In genomic region chr6:9405369-9405768, GRCh38 we compare ENCODE assay signal across 17 cellular contexts.
A peak's percentile ranks its signal among the peaks of the same experiment; 100 is the strongest.
DNase-seq lines count a peak whose midpoint lies in the region; ATAC-seq and TF ChIP-seq lines count a peak whose summit lies in the region.
"Had no signal": no experiment of that assay in that cellular context is flagged by ENCODE, and none has a peak within 500 bp of the region (broad histone marks: within the 10 kb centered on the region; RNA-seq: fewer than 3 reads in every experiment).

No MANE protein-coding gene starts in this region.

- H3K27me3 Mint-ChIP-seq in stimulated activated naive B cell treated with anti-CD40 and anti-IgM and Interleukin-4, amounts not matched to agents 10 μg/mL and 1 μg/mL and 100 μg/mL, for 72 hours = no peaks in the 10 kb centered on the region

- no peak overlapping the region for H2AFZ ChIP-seq in hepatocyte

- H3K4me1 Mint-ChIP-seq in stimulated activated naive B cell treated with anti-CD40 and anti-IgM and Interleukin-4, amounts not matched to agents 10 μg/mL and 1 μg/mL and 100 μg/mL, for 72 hours = no peaks in the 10 kb centered on the region

- DNase-seq in AG08396 (ENCODE audit: low spot score) (peak; percentile 64), HT1080 (ENCODE audit: low read depth) (peak; percentile 78), amniotic epithelial cell (ENCODE audit: low read depth) (peak; percentile 63), hepatocyte (ENCODE audit: low spot score) (peak; percentile 22), DMS153 (lab: John Stamatoyannopoulos, UW) (no peak), BE2C (no peak), NCI-H524 (lab: John Stamatoyannopoulos, UW) (no peak)
- no peak for DNase-seq in stimulated activated naive B cell treated with anti-CD40 and anti-IgM and Interleukin-4, amounts not matched to agents 10 μg/mL and 1 μg/mL and 100 μg/mL, for 72 hours
- DNase-seq: activated CD4-positive, alpha-beta T cell treated with anti-CD3 and anti-CD28 coated beads, Interleukin-2, amount 50 U/mL, for 48 hours; CD4-positive, CD25-positive, alpha-beta regulatory T cell; colonic mucosa; head of caudate nucleus; NCI-H1048; NCI-H510A treated with DMSO at 0.1 percent for 48 hours; T-helper 1 cell; tibial artery had no signal

- no peaks in the 10 kb centered on the region for H4K20me1 ChIP-seq in hepatocyte (ENCODE audit: insufficient read depth, poor library complexity, severe bottlenecking)

- ATAC-seq in stimulated activated naive B cell treated with anti-CD40 and anti-IgM and Interleukin-4, amounts not matched to agents 10 μg/mL and 1 μg/mL and 100 μg/mL, for 72 hours (replicated peaks) = no peak

- H3K36me3 ChIP-seq in hepatocyte (replicated peaks; ENCODE audit: insufficient read depth, low read depth) (no peaks in the 10 kb centered on the region), BE2C (no peaks in the 10 kb centered on the region)
- H3K36me3 ChIP-seq: colonic mucosa, right atrium auricular region, tibial artery had no signal

- WGBS in hepatocyte (ENCODE audit: low lambda C conversion rate, missing lambda C conversion rate) = 61% methylated on average over 6 of the region's 6 CpGs

- H3K9me3 Mint-ChIP-seq in stimulated activated naive B cell treated with anti-CD40 and anti-IgM and Interleukin-4, amounts not matched to agents 10 μg/mL and 1 μg/mL and 100 μg/mL, for 72 hours = no peaks in the 10 kb centered on the region

- no peaks in the 10 kb centered on the region for H3K79me2 ChIP-seq in hepatocyte

- no peaks in the 10 kb centered on the region for H3K36me3 Mint-ChIP-seq in stimulated activated naive B cell treated with anti-CD40 and anti-IgM and Interleukin-4, amounts not matched to agents 10 μg/mL and 1 μg/mL and 100 μg/mL, for 72 hours
- H3K36me3 Mint-ChIP-seq: CD4-positive, CD25-positive, alpha-beta regulatory T cell had no signal

- H3K9me3 ChIP-seq in hepatocyte (ENCODE audit: low read depth) (no peaks in the 10 kb centered on the region), BE2C (no peaks in the 10 kb centered on the region)
- H3K9me3 ChIP-seq: colonic mucosa, right atrium auricular region, tibial artery had no signal

- peaks cover 14% of the 10 kb centered on the region for H3K4me1 ChIP-seq in hepatocyte (ENCODE audit: insufficient read depth)
- H3K4me1 ChIP-seq in BE2C = no peaks in the 10 kb centered on the region
- H3K4me1 ChIP-seq: colonic mucosa, right atrium auricular region, tibial artery had no signal

- no peak for TF ChIP-seq CTCF in hepatocyte (IDR thresholded peaks at IDR 0.05; ENCODE audit: poor library complexity)
- TF ChIP-seq CTCF in BE2C (IDR thresholded peaks at IDR 0.05; ENCODE audit: low read depth, low read length) = no peak

- no peak overlapping the region for H3K4me3 Mint-ChIP-seq in stimulated activated naive B cell treated with anti-CD40 and anti-IgM and Interleukin-4, amounts not matched to agents 10 μg/mL and 1 μg/mL and 100 μg/mL, for 72 hours
- H3K4me3 Mint-ChIP-seq: CD4-positive, CD25-positive, alpha-beta regulatory T cell had no signal

- H3K27ac ChIP-seq in hepatocyte = no peak overlapping the region
- H3K27ac ChIP-seq: colonic mucosa, right atrium auricular region, tibial artery had no signal

- H3K27me3 ChIP-seq in hepatocyte (no peaks in the 10 kb centered on the region), BE2C (no peaks in the 10 kb centered on the region)
- H3K27me3 ChIP-seq: colonic mucosa, right atrium auricular region, tibial artery had no signal

- no peak overlapping the region for H3K4me2 ChIP-seq in hepatocyte

- no peak overlapping the region for H3K27ac Mint-ChIP-seq in stimulated activated naive B cell treated with anti-CD40 and anti-IgM and Interleukin-4, amounts not matched to agents 10 μg/mL and 1 μg/mL and 100 μg/mL, for 72 hours
- H3K27ac Mint-ChIP-seq: CD4-positive, CD25-positive, alpha-beta regulatory T cell had no signal

- no peak overlapping the region for H3K4me3 ChIP-seq in hepatocyte
- H3K4me3 ChIP-seq in BE2C (ENCODE audit: low read depth, low read length) = no peak overlapping the region
- H3K4me3 ChIP-seq: colonic mucosa, right atrium auricular region, tibial artery had no signal

- no peaks in the 10 kb centered on the region for H3K9me2 ChIP-seq in hepatocyte (replicated peaks; ENCODE audit: insufficient read depth)

Comparison
In these comparisons a context has a peak if more than half of its experiments do, and no peak if none do; other contexts are left out.
1. DNase-seq: peak in AG08396 (single experiment), HT1080 (single experiment), amniotic epithelial cell (single experiment) and hepatocyte (single experiment); none in DMS153 (single experiment), BE2C (single experiment), NCI-H524 (0 of 2) and stimulated activated naive B cell treated with anti-CD40 and anti-IgM and Interleukin-4, amounts not matched to agents 10 μg/mL and 1 μg/mL and 100 μg/mL, for 72 hours (single experiment).